Comparison of ENCODE assay signal across 9 cellular contexts in the genomic region with DNA sequence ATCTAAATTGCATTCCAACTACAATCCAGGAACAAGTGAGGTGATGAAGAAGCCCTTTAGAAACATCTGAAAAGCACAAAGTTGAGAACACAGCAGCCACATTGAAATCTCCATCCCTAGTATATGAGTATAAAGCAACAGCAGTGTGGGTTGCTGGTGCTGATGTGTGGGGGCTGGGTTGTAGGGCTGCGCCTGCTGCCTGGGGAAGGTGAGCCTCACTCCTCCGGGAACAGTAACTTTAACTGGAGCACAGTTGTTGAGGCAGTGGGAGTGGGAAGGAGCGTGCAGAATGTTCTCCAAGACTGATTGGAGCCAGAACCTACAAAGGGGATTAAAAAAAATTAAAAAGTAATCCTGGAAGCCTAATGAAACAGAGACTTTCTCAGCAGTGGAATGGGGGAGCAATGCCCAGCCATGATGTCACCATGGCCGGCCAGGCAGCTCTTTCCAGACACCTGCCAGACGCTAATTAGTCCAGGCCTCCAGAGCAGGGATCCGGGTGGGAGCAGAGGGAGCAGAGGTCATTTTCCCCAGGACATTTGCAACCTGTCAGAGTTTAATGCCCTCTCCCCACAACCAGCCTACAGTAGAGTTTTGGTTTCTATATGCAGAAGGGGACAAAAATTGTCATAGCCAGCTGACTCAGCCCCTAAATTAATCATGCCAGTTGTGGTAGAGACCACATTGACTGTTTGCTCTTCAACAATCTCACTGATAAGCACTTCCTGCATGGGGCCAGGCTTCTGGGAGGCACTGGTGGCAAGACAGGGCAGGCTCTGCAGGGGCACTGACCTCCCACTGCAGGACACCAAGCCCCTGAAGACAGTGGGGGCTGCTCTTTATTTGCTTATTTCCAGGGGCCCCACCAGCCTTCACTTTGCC.
DNase-seq lines count a peak whose midpoint lies in the region; ATAC-seq and TF ChIP-seq lines count a peak whose summit lies in the region.
"Had no signal": no experiment of that assay in that cellular context is flagged by ENCODE, and none has a peak within 500 bp of the region (broad histone marks: within the 10 kb centered on the region; RNA-seq: fewer than 3 reads in every experiment).

No MANE protein-coding gene starts in this region.

- no peaks in the 10 kb centered on the region for H3F3A ChIP-seq in Loucy (ENCODE audit: low read depth)

- ATAC-seq in GM18870 (IDR thresholded peaks at IDR 0.05; ENCODE audit: unreplicated experiment) (peak; percentile 67), HG02870 (IDR thresholded peaks at IDR 0.05; ENCODE audit: unreplicated experiment) (no peak)

- peaks cover 72% of the 10 kb centered on the region for H3K4me1 ChIP-seq in Loucy (ENCODE audit: insufficient read depth, low read length, poor library complexity, severe bottlenecking)
- H3K4me1 ChIP-seq: SJSA1 had no signal

- H3K27ac ChIP-seq in RWPE1: no peak overlapping the region
- H3K27ac ChIP-seq: SJSA1 had no signal

- H3K9ac ChIP-seq in Loucy (ENCODE audit: low read depth, low read length, poor library complexity, severe bottlenecking): peak overlapping the region; percentile 78

- no peaks in the 10 kb centered on the region for H3K79me2 ChIP-seq in Loucy (ENCODE audit: insufficient read depth, low read length)

- H3K4me2 ChIP-seq in Loucy (ENCODE audit: low read depth, low read length, poor library complexity, severe bottlenecking): peak overlapping the region; percentile 69

- H3K9me3 ChIP-seq in Loucy (ENCODE audit: insufficient read depth, low read depth, low read length): no peaks in the 10 kb centered on the region
- H3K9me3 ChIP-seq: SJSA1 had no signal

- H3K9me2 ChIP-seq in Loucy (replicated peaks; ENCODE audit: low read depth, low read length): no peaks in the 10 kb centered on the region

- H2AFZ ChIP-seq in Loucy (ENCODE audit: low read length): no peak overlapping the region

- H4K20me1 ChIP-seq in Loucy (ENCODE audit: insufficient read depth, low read length, poor library complexity, severe bottlenecking): no peaks in the 10 kb centered on the region

- POLR2A ChIA-PET in RWPE1 (lab: Yijun Ruan, JAX; ENCODE audit: low non-redundant PET): no interaction called here

- peak overlapping the region; percentile 66 for H3K4me3 ChIP-seq in Loucy (ENCODE audit: low read length, poor library complexity, severe bottlenecking)
- H3K4me3 ChIP-seq: SJSA1, skin epidermis had no signal

- no peaks in the 10 kb centered on the region for H3K36me3 ChIP-seq in Loucy (ENCODE audit: insufficient read depth, low read length)
- H3K36me3 ChIP-seq: SJSA1 had no signal

- CTCF ChIA-PET in RWPE1 (lab: Yijun Ruan, JAX): no interaction called here

- H3K27me3 ChIP-seq in Loucy (ENCODE audit: insufficient read depth, low read length, poor library complexity, severe bottlenecking): no peaks in the 10 kb centered on the region
- H3K27me3 ChIP-seq: SJSA1 had no signal

- no peak for TF ChIP-seq CTCF in Loucy (conservative IDR thresholded peaks at IDR 0.05; ENCODE audit: low read length)
- no peak for TF ChIP-seq CTCF in RWPE1 (conservative IDR thresholded peaks at IDR 0.05; ENCODE audit: low read depth)

- DNase-seq in astrocyte of the hippocampus (ENCODE audit: low read depth, low spot score) (peak; percentile 27), RWPE1 (ENCODE audit: low spot score) (no peak), SKM-1 (lab: John Stamatoyannopoulos, UW; ENCODE audit: unreplicated experiment) (no peak)
- DNase-seq in stimulated activated CD4-positive, alpha-beta T cell treated with anti-CD3 and anti-CD28 coated beads, Interleukin-4, amount 100 ng/mL, for 1 hour: peak; percentile 13

Comparison
In these comparisons a context has a peak if more than half of its experiments do, and no peak if none do; other contexts are left out.
1. DNase-seq: peak in astrocyte of the hippocampus (single experiment) and stimulated activated CD4-positive, alpha-beta T cell treated with anti-CD3 and anti-CD28 coated beads, Interleukin-4, amount 100 ng/mL, for 1 hour (single experiment); none in RWPE1 (single experiment) and SKM-1 (single experiment).